13 cellular contexts compared by ENCODE assay signal in the genomic region with DNA sequence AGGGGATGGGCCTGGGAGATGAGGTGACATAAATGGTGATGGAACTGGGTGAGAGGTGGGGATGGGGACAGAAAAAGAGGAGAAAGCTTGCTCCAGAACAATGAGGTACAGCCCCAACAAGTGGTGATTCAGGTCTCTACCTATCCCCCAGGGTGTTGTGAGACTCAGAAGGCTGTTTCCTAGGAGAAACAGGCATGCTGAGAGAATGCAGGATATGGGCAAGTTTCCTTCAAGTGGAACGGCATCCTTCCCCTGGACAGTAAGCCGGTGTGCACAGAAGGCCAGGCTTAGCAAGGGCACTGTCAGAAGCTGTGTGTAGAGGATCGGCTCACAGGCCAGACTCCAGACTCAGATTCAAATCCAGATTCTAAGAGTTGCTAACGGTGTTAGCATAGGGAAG. TPM values are rescaled to one million over a fixed set of nuclear protein-coding genes. Genes with fewer than 3 reads are reported as not detected.
DNase-seq lines count a peak whose midpoint lies in the region; ATAC-seq, FAIRE-seq and TF ChIP-seq lines count a peak whose summit lies in the region.
"Had no signal": no experiment of that assay in that cellular context is flagged by ENCODE, and none has a peak within 500 bp of the region (broad histone marks: within the 10 kb centered on the region; RNA-seq: fewer than 3 reads in every experiment).

No MANE protein-coding gene starts in this region.

- H3K4me3 Mint-ChIP-seq in activated T-cell treated with anti-CD3 and anti-CD28 coated beads, Interleukin-2, amount 50 U/mL, for 24 hours, result no peak overlapping the region
- H3K4me3 Mint-ChIP-seq in stimulated activated memory B cell treated with anti-CD40 and anti-IgM and Interleukin-4, amounts not matched to agents 10 μg/mL and 1 μg/mL and 100 μg/mL, for 72 hours, result no peak overlapping the region
- H3K4me3 Mint-ChIP-seq: activated naive CD8-positive, alpha-beta T cell treated with anti-CD3 and anti-CD28 coated beads, Interleukin-2, amount 10 ng/mL, durations not matched to agents 7 days and 5 days had no signal

- H3K4me3 ChIP-seq in GM12878 (no peak overlapping the region), vagina (no peak overlapping the region)
- H3K4me3 ChIP-seq: transverse colon had no signal

- no peaks in the 10 kb centered on the region for H3K9me3 ChIP-seq in GM12878 (replicated peaks; ENCODE audit: control insufficient read depth, insufficient read depth, low read length)
- H3K9me3 ChIP-seq in vagina, result no peaks in the 10 kb centered on the region
- H3K9me3 ChIP-seq: transverse colon had no signal

- no peaks in the 10 kb centered on the region for H3K27me3 Mint-ChIP-seq in activated T-cell treated with anti-CD3 and anti-CD28 coated beads, Interleukin-2, amount 50 U/mL, for 24 hours
- H3K27me3 Mint-ChIP-seq in stimulated activated memory B cell treated with anti-CD40 and anti-IgM and Interleukin-4, amounts not matched to agents 10 μg/mL and 1 μg/mL and 100 μg/mL, for 72 hours, result no peaks in the 10 kb centered on the region
- H3K27me3 Mint-ChIP-seq: activated naive CD8-positive, alpha-beta T cell treated with anti-CD3 and anti-CD28 coated beads, Interleukin-2, amount 10 ng/mL, durations not matched to agents 7 days and 5 days had no signal

- WGBS in GM12878 (ENCODE audit: insufficient coverage, insufficient replicate concordance, low lambda C conversion rate, missing lambda C conversion rate), result 74% methylated on average over 4 of the region's 4 CpGs

- no peak for DNase-seq in activated T-cell treated with anti-CD3 and anti-CD28 coated beads, Interleukin-2, amount 50 U/mL, for 24 hours
- DNase-seq in activated T-cell treated with anti-CD3 and anti-CD28 coated beads for 4 hours, result no peak
- DNase-seq in GM12878 (ENCODE audit: low read depth, low spot score), result no peak
- DNase-seq in islet precursor cell, result peak; percentile 83
- no peak for DNase-seq in vagina (ENCODE audit: extremely low spot score in 2 of 2)
- DNase-seq in amygdala (lab: John Stamatoyannopoulos, UW), result no peak
- DNase-seq: activated naive CD8-positive, alpha-beta T cell treated with anti-CD3 and anti-CD28 coated beads, Interleukin-2, amount 10 ng/mL, durations not matched to agents 7 days and 5 days; DMS153; Kasumi-1; transverse colon had no signal

- TF ChIP-seq CTCF in GM12878 (IDR thresholded peaks at IDR 0.05 in 2 of 3, conservative IDR thresholded peaks at IDR 0.05 in 1 of 3; ENCODE audit: control insufficient read depth in 2 of 3, extremely low read depth in 1 of 3, insufficient read depth in 1 of 3, low read depth in 3 of 3, low read length in 3 of 3) (no peak), vagina (IDR thresholded peaks at IDR 0.05) (no peak)

- peaks cover 62% of the 10 kb centered on the region for H3K36me3 Mint-ChIP-seq in activated T-cell treated with anti-CD3 and anti-CD28 coated beads, Interleukin-2, amount 50 U/mL, for 24 hours (ENCODE audit: low read depth)
- H3K36me3 Mint-ChIP-seq in stimulated activated memory B cell treated with anti-CD40 and anti-IgM and Interleukin-4, amounts not matched to agents 10 μg/mL and 1 μg/mL and 100 μg/mL, for 72 hours, result no peaks in the 10 kb centered on the region

- FAIRE-seq in GM12878 (lab: Jason Lieb, UNC), result no peak
- FAIRE-seq: A204.1 had no signal

- TF ChIP-seq POLR2A in GM12878 (IDR thresholded peaks at IDR 0.05; ENCODE audit: low read depth, low read length) (no peak), vagina (IDR thresholded peaks at IDR 0.05) (no peak)

- H3K4me1 Mint-ChIP-seq in activated T-cell treated with anti-CD3 and anti-CD28 coated beads, Interleukin-2, amount 50 U/mL, for 24 hours (ENCODE audit: low read depth), result peaks cover 42% of the 10 kb centered on the region
- H3K4me1 Mint-ChIP-seq in stimulated activated memory B cell treated with anti-CD40 and anti-IgM and Interleukin-4, amounts not matched to agents 10 μg/mL and 1 μg/mL and 100 μg/mL, for 72 hours, result peaks cover 44% of the 10 kb centered on the region

- no peaks in the 10 kb centered on the region for H4K20me1 ChIP-seq in GM12878 (ENCODE audit: control insufficient read depth, insufficient read depth)

- in situ Hi-C loops in GM12878 (cut with MboI), result no loop called here

- H3K9ac ChIP-seq in GM12878 (ENCODE audit: control insufficient read depth, insufficient read depth, low read length), result no peak overlapping the region

- no TSS peak for BruUV-seq in GM12878 (replicated peaks; lab: Mats Ljungman, UMichigan)

- no peaks in the 10 kb centered on the region for H3K27me3 ChIP-seq in GM12878 (replicated peaks in 1 of 2; ENCODE audit: control insufficient read depth in 2 of 2, insufficient read depth in 2 of 2, low read length in 1 of 2)
- no peaks in the 10 kb centered on the region for H3K27me3 ChIP-seq in vagina
- H3K27me3 ChIP-seq: transverse colon had no signal

- no peak for TF ChIP-seq RAD21 in GM12878 (IDR thresholded peaks at IDR 0.05; ENCODE audit: insufficient read depth, low read depth, low read length)

- H2AFZ ChIP-seq in GM12878 (ENCODE audit: control insufficient read depth, low read depth, low read length), result no peak overlapping the region; the same call in 1 of the 2 replicates

- H3K4me2 ChIP-seq in GM12878 (ENCODE audit: control insufficient read depth, insufficient read depth), result no peak overlapping the region

- peaks cover 21% of the 10 kb centered on the region for H3K4me1 ChIP-seq in GM12878 (ENCODE audit: control insufficient read depth, insufficient read depth, low read length)
- H3K4me1 ChIP-seq in vagina, result peaks cover 34% of the 10 kb centered on the region

- SMC1A ChIA-PET in GM12878 (lab: Charles Lee; ENCODE audit: uncharacterized antibody, unreplicated experiment), result interaction anchor here (0.6 to 7.8 kb wide), 10 partner anchors 7 to 251 kb away, joined by 3 to 165 read pairs (median 5); no protein-coding TSS in a partner anchor

- CTCF ChIA-PET in GM12878 (lab: Yijun Ruan, JAX), result interaction anchor here (0.9 to 7.9 kb wide), 7 partner anchors 9 to 250 kb away, joined by 3 to 190 read pairs (median 5); no protein-coding TSS in a partner anchor

- intact Hi-C loops in GM12878 (cut with micrococcal nuclease; ENCODE audit: unreplicated experiment) (no loop called here), vagina (cut with DNase I) (no loop called here)

- H3K79me2 ChIP-seq in GM12878 (ENCODE audit: control insufficient read depth, insufficient read depth, low read length), result no peaks in the 10 kb centered on the region

- POLR2A ChIA-PET in GM12878 (lab: Charles Lee), result no interaction called here

- ATAC-seq in GM12878, result peak; percentile 15
- no peak for ATAC-seq in stimulated activated memory B cell treated with anti-CD40 and anti-IgM and Interleukin-4, amounts not matched to agents 10 μg/mL and 1 μg/mL and 100 μg/mL, for 72 hours
- no peak for ATAC-seq in GM21526 (IDR thresholded peaks at IDR 0.05; ENCODE audit: low FRiP score, unreplicated experiment)

- RAD21 ChIA-PET in GM12878 (lab: Charles Lee; ENCODE audit: unreplicated experiment), result interaction anchor here (1.0 to 8.0 kb wide), 3 partner anchors 50 to 217 kb away, joined by 3 to 175 read pairs (median 3); no protein-coding TSS in a partner anchor

- H3K27ac Mint-ChIP-seq in activated T-cell treated with anti-CD3 and anti-CD28 coated beads, Interleukin-2, amount 50 U/mL, for 24 hours, result peak overlapping the region; percentile 16
- H3K27ac Mint-ChIP-seq in stimulated activated memory B cell treated with anti-CD40 and anti-IgM and Interleukin-4, amounts not matched to agents 10 μg/mL and 1 μg/mL and 100 μg/mL, for 72 hours, result no peak overlapping the region
- H3K27ac Mint-ChIP-seq: activated naive CD8-positive, alpha-beta T cell treated with anti-CD3 and anti-CD28 coated beads, Interleukin-2, amount 10 ng/mL, durations not matched to agents 7 days and 5 days had no signal

- no peaks in the 10 kb centered on the region for H3K9me3 Mint-ChIP-seq in activated T-cell treated with anti-CD3 and anti-CD28 coated beads, Interleukin-2, amount 50 U/mL, for 24 hours
- no peaks in the 10 kb centered on the region for H3K9me3 Mint-ChIP-seq in stimulated activated memory B cell treated with anti-CD40 and anti-IgM and Interleukin-4, amounts not matched to agents 10 μg/mL and 1 μg/mL and 100 μg/mL, for 72 hours
- H3K9me3 Mint-ChIP-seq: activated naive CD8-positive, alpha-beta T cell treated with anti-CD3 and anti-CD28 coated beads, Interleukin-2, amount 10 ng/mL, durations not matched to agents 7 days and 5 days had no signal

- TF ChIP-seq EP300 in GM12878 (IDR thresholded peaks at IDR 0.05; ENCODE audit: borderline replicate concordance in 1 of 2, control insufficient read depth in 1 of 2, low read depth in 2 of 2, low read length in 2 of 2), result no peak

- H3K27ac ChIP-seq in GM12878 (ENCODE audit: control insufficient read depth, insufficient read depth) (no peak overlapping the region), vagina (peak overlapping the region; percentile 47)
- H3K27ac ChIP-seq: transverse colon had no signal

- H3K36me3 ChIP-seq in GM12878 (ENCODE audit: control insufficient read depth in 2 of 2, insufficient read depth in 2 of 2, low read length in 1 of 2) (no peaks in the 10 kb centered on the region), vagina (no peaks in the 10 kb centered on the region)
- H3K36me3 ChIP-seq: transverse colon had no signal

TF ChIP-seq in GM12878, 131 proteins besides CTCF, POLR2A, EP300 and RAD21 (continues in another document):
- no peak for TF ChIP-seq HDGF (IDR thresholded peaks at IDR 0.05)
- TF ChIP-seq RFX5 (IDR thresholded peaks at IDR 0.05; ENCODE audit: low read depth, low read length), result no peak
- TF ChIP-seq TAF1 (IDR thresholded peaks at IDR 0.05; ENCODE audit: borderline replicate concordance, low read depth, low read length), result no peak
- TF ChIP-seq EED (IDR thresholded peaks at IDR 0.05; ENCODE audit: low read depth), result no peak
- no peak for TF ChIP-seq SRF (IDR thresholded peaks at IDR 0.05; ENCODE audit: low read depth in 2 of 2, low read length in 2 of 2)

RNA-seq across cellular contexts. Expression of a gene that starts 34.1 kb away (rescaled TPM):
- 9.3 and 11.0 TPM in 2 replicates for total RNA-seq in GM12878 (2013; cell fraction: nucleolus; rRNA removed)
- 2.1 and 2.7 TPM in 2 replicates for total RNA-seq in GM12878 (2014; rRNA removed)
- total RNA-seq in GM12878 (2014; rRNA removed; fragmentation: Illumina TruSeq; extraction: Trizol), result 5.0 and 5.3 TPM in 2 replicates
- 1.4 and 1.5 TPM in 2 replicates for total RNA-seq in GM12878 (2021)
- polyA plus RNA-seq in GM12878 (2011; ENCODE audit: low read depth), result not detected
- polyA plus RNA-seq in GM12878 (2011; rRNA removed), result 35.6 and 51.2 TPM in 2 replicates
- polyA plus RNA-seq in GM12878 (2011; cell fraction: cytosol; rRNA removed), result 17.4 and 19.2 TPM in 2 replicates
- 4.5 and 6.6 TPM in 2 replicates for polyA plus RNA-seq in GM12878 (2011; cell fraction: nucleus; rRNA removed)
- 0.11 and 0.25 TPM in 2 replicates for polyA plus RNA-seq in GM12878 (2012)
- 6.4 and 7.4 TPM in 2 replicates for polyA plus RNA-seq in GM12878 (2014; fragmentation: Illumina TruSeq; extraction: Trizol)
- polyA plus RNA-seq in GM12878 (2014; fragmentation: Nextera tagmentation; extraction: Ambion mirVana), result 1 to 10 TPM; 2.8 to 3.1 TPM
- 1.1 and 4.4 TPM in 2 replicates for polyA plus RNA-seq in GM12878 (2014; rRNA removed)
- 1 to 10 TPM in 1 of 2 experiments, under 1 TPM in 1; 0.76 to 1.2 TPM for polyA plus RNA-seq in GM12878 (2016; fragmentation: Nextera tagmentation; extraction: Ambion mirVana)
- 23.8 and 29.8 TPM in 2 replicates for polyA minus RNA-seq in GM12878 (2011; rRNA and poly(A)+ RNA removed)
- 9.9 and 11.3 TPM in 2 replicates for polyA minus RNA-seq in GM12878 (2011; cell fraction: cytosol; rRNA and poly(A)+ RNA removed)
- polyA minus RNA-seq in GM12878 (2011; cell fraction: nucleus; rRNA and poly(A)+ RNA removed), result 3.6 and 4.2 TPM in 2 replicates
- total RNA-seq in vagina, result not detected
